In genomic region chr4:148161601-148162000, GRCh38 we compare ENCODE assay signal across 26 cellular contexts.
"Had no signal": no experiment of that assay in that cellular context is flagged by ENCODE, and none has a peak within 500 bp of the region (broad histone marks: within the 10 kb centered on the region; RNA-seq: fewer than 3 reads in every experiment).

No MANE protein-coding gene starts in this region.

- H3K27ac ChIP-seq: left ventricle myocardium inferior, pancreas, prostate gland, skin epidermis, suprapubic skin, uterus had no signal

- H3K4me3 ChIP-seq: left ventricle myocardium inferior, lung, pancreas, prostate gland, skin epidermis, suprapubic skin, uterus had no signal

- H3K9me3 ChIP-seq: left ventricle myocardium inferior, pancreas, prostate gland, suprapubic skin, uterus had no signal

- ATAC-seq: naive thymus-derived CD4-positive, alpha-beta T cell; natural killer cell treated with Interleukin-12 subunit alpha and Interleukin-12 subunit beta and Interleukin-15 and Interleukin-18, amount 100 ng/mL, for 72 hours; pancreas; right cardiac atrium; sciatic nerve had no signal

- H3K36me3 ChIP-seq: left ventricle myocardium inferior, pancreas, prostate gland, suprapubic skin, uterus had no signal

- H3K9me3 Mint-ChIP-seq: mesothelial cell of epicardium; natural killer cell treated with Interleukin-12 subunit alpha and Interleukin-12 subunit beta and Interleukin-15 and Interleukin-18, amount 100 ng/mL, for 72 hours; neural crest cell; type B pancreatic cell had no signal

- H3K36me3 Mint-ChIP-seq: mesothelial cell of epicardium; natural killer cell treated with Interleukin-12 subunit alpha and Interleukin-12 subunit beta and Interleukin-15 and Interleukin-18, amount 100 ng/mL, for 72 hours; type B pancreatic cell had no signal

- H3K4me1 ChIP-seq: prostate gland had no signal

- DNase-seq: hippocampal formation; kidney; left ventricle myocardium inferior; mesendoderm; naive thymus-derived CD4-positive, alpha-beta T cell; nucleus accumbens; pancreas; posterior cingulate gyrus; retina; right cardiac atrium; stimulated activated CD4-positive, alpha-beta T cell treated with anti-CD3 and anti-CD28 coated beads, Interleukin-12 subunit alpha, Interleukin-12 subunit beta, amount 100 ng/mL, for 4 hours; stimulated activated CD4-positive, alpha-beta T cell treated with anti-CD3 and anti-CD28 coated beads, Interleukin-15, amount 100 ng/mL, for 24 hours; stimulated activated CD4-positive, alpha-beta T cell treated with anti-CD3 and anti-CD28 coated beads, Interleukin-2, amount 100 ng/mL, for 24 hours; stimulated activated CD4-positive, alpha-beta T cell treated with anti-CD3 and anti-CD28 coated beads, Interleukin-4, amount 100 ng/mL, for 1 hour; stimulated activated naive CD4-positive, alpha-beta T cell; uterus had no signal

- H3K27ac Mint-ChIP-seq: mesothelial cell of epicardium; natural killer cell treated with Interleukin-12 subunit alpha and Interleukin-12 subunit beta and Interleukin-15 and Interleukin-18, amount 100 ng/mL, for 72 hours had no signal

- H3K27me3 ChIP-seq: pancreas, suprapubic skin, uterus had no signal

- H3K27me3 Mint-ChIP-seq: naive thymus-derived CD4-positive, alpha-beta T cell; stimulated activated naive CD8-positive, alpha-beta T cell treated with anti-CD3 and anti-CD28 coated beads, Interleukin-15, Interleukin-2, amounts not matched to agents 100 ng/mL and 50 ng/mL, for 24 hours; type B pancreatic cell had no signal

- H3K4me3 Mint-ChIP-seq: mesothelial cell of epicardium; naive thymus-derived CD4-positive, alpha-beta T cell; natural killer cell treated with Interleukin-12 subunit alpha and Interleukin-12 subunit beta and Interleukin-15 and Interleukin-18, amount 100 ng/mL, for 72 hours; neural crest cell; stimulated activated naive CD8-positive, alpha-beta T cell treated with anti-CD3 and anti-CD28 coated beads, Interleukin-15, Interleukin-2, amounts not matched to agents 100 ng/mL and 50 ng/mL, for 24 hours; type B pancreatic cell had no signal
